ENCODE assay signal across 25 cellular contexts in the genomic region with DNA sequence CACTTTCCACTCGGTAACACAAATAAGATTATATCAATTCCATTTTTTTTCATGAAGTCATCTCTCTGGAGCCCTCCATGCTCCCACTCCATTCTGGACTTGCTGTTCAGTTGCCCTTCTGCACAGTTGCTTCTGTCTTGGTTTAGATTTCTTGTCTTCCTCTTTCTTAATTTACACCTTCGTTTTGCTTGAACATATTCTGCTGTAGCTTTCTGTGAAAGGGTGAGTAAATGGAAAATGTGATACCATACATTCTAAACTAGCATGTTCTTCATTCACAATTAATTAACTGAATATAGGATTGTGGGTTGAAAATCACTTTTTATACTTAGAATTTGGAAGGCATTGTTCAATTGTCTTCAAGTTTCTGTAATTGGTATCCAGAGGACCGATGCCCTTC.
A peak's percentile ranks its signal among the peaks of the same experiment; 100 is the strongest.
DNase-seq lines count a peak whose midpoint lies in the region; ATAC-seq and TF ChIP-seq lines count a peak whose summit lies in the region.
"Had no signal": no experiment of that assay in that cellular context is flagged by ENCODE, and none has a peak within 500 bp of the region (broad histone marks: within the 10 kb centered on the region; RNA-seq: fewer than 3 reads in every experiment).

No MANE protein-coding gene starts in this region.

- H3K36me3 Mint-ChIP-seq in activated naive CD4-positive, alpha-beta T cell treated with anti-CD3 and anti-CD28 coated beads for 36 hours (ENCODE audit: low read depth) = peaks cover 48% of the 10 kb centered on the region
- peaks cover 61% of the 10 kb centered on the region for H3K36me3 Mint-ChIP-seq in activated naive CD8-positive, alpha-beta T cell treated with anti-CD3 and anti-CD28 coated beads for 36 hours
- peaks cover 86% of the 10 kb centered on the region for H3K36me3 Mint-ChIP-seq in stimulated activated effector memory CD8-positive, alpha-beta T cell treated with anti-CD3 and anti-CD28 coated beads, Interleukin-12 subunit alpha, Interleukin-12 subunit beta, amount 100 ng/mL, for 72 hours

- peaks cover 7% of the 10 kb centered on the region for H3K9me3 Mint-ChIP-seq in activated naive CD4-positive, alpha-beta T cell treated with anti-CD3 and anti-CD28 coated beads for 36 hours
- peaks cover 8% of the 10 kb centered on the region for H3K9me3 Mint-ChIP-seq in activated naive CD8-positive, alpha-beta T cell treated with anti-CD3 and anti-CD28 coated beads for 36 hours
- peaks cover 5% of the 10 kb centered on the region for H3K9me3 Mint-ChIP-seq in stimulated activated effector memory CD8-positive, alpha-beta T cell treated with anti-CD3 and anti-CD28 coated beads, Interleukin-12 subunit alpha, Interleukin-12 subunit beta, amount 100 ng/mL, for 72 hours
- H3K9me3 Mint-ChIP-seq: H9 had no signal

- H3K27me3 ChIP-seq in PC-9 (ENCODE audit: insufficient read depth, low read depth) (no peaks in the 10 kb centered on the region), thyroid gland (no peaks in the 10 kb centered on the region)
- H3K27me3 ChIP-seq: colonic mucosa, SJCRH30 had no signal

- peaks cover 35% of the 10 kb centered on the region for H3K4me1 ChIP-seq in PC-9 (replicated peaks; ENCODE audit: insufficient read depth)
- peaks cover 0 to 3% of the 10 kb centered on the region in 2 donors for H3K4me1 ChIP-seq in thyroid gland
- H3K4me1 ChIP-seq: colonic mucosa, SJCRH30 had no signal

- CTCF ChIA-PET in activated naive CD4-positive, alpha-beta T cell treated with anti-CD3 and anti-CD28 coated beads for 36 hours (lab: Charles Lee) = no interaction called here
- CTCF ChIA-PET in PC-9 (lab: Charles Lee) = no interaction called here

- H3K4me1 Mint-ChIP-seq in activated naive CD4-positive, alpha-beta T cell treated with anti-CD3 and anti-CD28 coated beads for 36 hours (ENCODE audit: low read depth) = peaks cover 42% of the 10 kb centered on the region
- peaks cover 30% of the 10 kb centered on the region for H3K4me1 Mint-ChIP-seq in activated naive CD8-positive, alpha-beta T cell treated with anti-CD3 and anti-CD28 coated beads for 36 hours
- H3K4me1 Mint-ChIP-seq in stimulated activated effector memory CD8-positive, alpha-beta T cell treated with anti-CD3 and anti-CD28 coated beads, Interleukin-12 subunit alpha, Interleukin-12 subunit beta, amount 100 ng/mL, for 72 hours = peaks cover 23% of the 10 kb centered on the region
- H3K4me1 Mint-ChIP-seq: H9, nephron had no signal

- H2AFZ ChIP-seq in PC-9 = no peak overlapping the region

- POLR2A ChIA-PET in PC-9 (lab: Charles Lee; ENCODE audit: unreplicated experiment) = no interaction called here

- in situ Hi-C loops in GM13977 (cut with MboI; ENCODE audit: low pct_unique_long_range_greater_than_20kb, low sequenced_read_pairs, unreplicated experiment) = no loop called here

- H3K9me2 ChIP-seq in PC-9 (ENCODE audit: insufficient read depth) = no peaks in the 10 kb centered on the region

- H3K36me3 ChIP-seq in PC-9 (ENCODE audit: low read depth) (peaks cover 39% of the 10 kb centered on the region), thyroid gland (peaks cover 0 to 10% of the 10 kb centered on the region in 2 donors)
- H3K36me3 ChIP-seq: colonic mucosa had no signal

- no peaks in the 10 kb centered on the region for H3K27me3 Mint-ChIP-seq in activated naive CD4-positive, alpha-beta T cell treated with anti-CD3 and anti-CD28 coated beads for 36 hours (ENCODE audit: low read depth)
- no peaks in the 10 kb centered on the region for H3K27me3 Mint-ChIP-seq in activated naive CD8-positive, alpha-beta T cell treated with anti-CD3 and anti-CD28 coated beads for 36 hours

- intact Hi-C loops in activated naive CD4-positive, alpha-beta T cell treated with anti-CD3 and anti-CD28 coated beads for 36 hours (cut with micrococcal nuclease) = no loop called here
- intact Hi-C loops in PC-9 (cut with micrococcal nuclease; ENCODE audit: unreplicated experiment) (no loop called here), thyroid gland (cut with DNase I) (no loop called here)

- H3K4me2 ChIP-seq in PC-9 = no peak overlapping the region

- H3K27ac Mint-ChIP-seq in activated naive CD4-positive, alpha-beta T cell treated with anti-CD3 and anti-CD28 coated beads for 36 hours = peak overlapping the region; percentile 84
- peak overlapping the region; percentile 84 for H3K27ac Mint-ChIP-seq in activated naive CD8-positive, alpha-beta T cell treated with anti-CD3 and anti-CD28 coated beads for 36 hours
- H3K27ac Mint-ChIP-seq in stimulated activated effector memory CD8-positive, alpha-beta T cell treated with anti-CD3 and anti-CD28 coated beads, Interleukin-12 subunit alpha, Interleukin-12 subunit beta, amount 100 ng/mL, for 72 hours = peak overlapping the region; percentile 80
- H3K27ac Mint-ChIP-seq: H9, nephron had no signal

- H4K20me1 ChIP-seq in PC-9 (ENCODE audit: insufficient read depth) = no peaks in the 10 kb centered on the region

- no TSS peak for BruUV-seq in PC-9 (replicated peaks; lab: Mats Ljungman, UMichigan)

- no peak overlapping the region for H3K4me3 Mint-ChIP-seq in activated naive CD4-positive, alpha-beta T cell treated with anti-CD3 and anti-CD28 coated beads for 36 hours
- no peak overlapping the region for H3K4me3 Mint-ChIP-seq in activated naive CD8-positive, alpha-beta T cell treated with anti-CD3 and anti-CD28 coated beads for 36 hours
- no peak overlapping the region for H3K4me3 Mint-ChIP-seq in stimulated activated effector memory CD8-positive, alpha-beta T cell treated with anti-CD3 and anti-CD28 coated beads, Interleukin-12 subunit alpha, Interleukin-12 subunit beta, amount 100 ng/mL, for 72 hours
- H3K4me3 Mint-ChIP-seq: H9, nephron had no signal

- no peak for TF ChIP-seq CTCF in PC-9 (conservative IDR thresholded peaks at IDR 0.05)
- no peak for TF ChIP-seq CTCF in GM13977 (IDR thresholded peaks at IDR 0.05; ENCODE audit: extremely low read depth, insufficient read depth, missing control alignments)
- TF ChIP-seq CTCF in thyroid gland (IDR thresholded peaks at IDR 0.05) = no peak

- H3K9me3 ChIP-seq in PC-9 (ENCODE audit: insufficient read depth, low read depth) = no peaks in the 10 kb centered on the region
- H3K9me3 ChIP-seq in thyroid gland = no peaks in the 10 kb centered on the region
- H3K9me3 ChIP-seq: colonic mucosa, SJCRH30 had no signal

- no peak for DNase-seq in activated naive CD4-positive, alpha-beta T cell treated with anti-CD3 and anti-CD28 coated beads for 36 hours
- no peak for DNase-seq in activated naive CD4-positive, alpha-beta T cell (lab: John Stamatoyannopoulos, UW)
- DNase-seq in PC-9 = no peak
- no peak for DNase-seq in activated naive CD8-positive, alpha-beta T cell treated with anti-CD3 and anti-CD28 coated beads for 36 hours
- DNase-seq in stimulated activated effector memory CD8-positive, alpha-beta T cell treated with anti-CD3 and anti-CD28 coated beads, Interleukin-12 subunit alpha, Interleukin-12 subunit beta, amount 100 ng/mL, for 72 hours (ENCODE audit: low spot score in 2 of 2) = no peak
- DNase-seq in GM13977 (ENCODE audit: low spot score) = no peak
- DNase-seq in thyroid gland = no peak
- DNase-seq: activated CD4-positive, alpha-beta T cell treated with anti-CD3 and anti-CD28 coated beads for 4 hours; activated effector memory CD4-positive, alpha-beta T cell treated with anti-CD3 and anti-CD28 coated beads, Interleukin-2, amount 50 U/mL, for 16 hours; amygdala; Calu3; colonic mucosa; DMS79 treated with DMSO at 0.1 percent for 48 hours; effector memory CD4-positive, alpha-beta T cell; erythroblast; GF-D8; H9; head of caudate nucleus; midbrain; NCI-H1417; NCI-H2029 treated with DMSO at 0.1 percent for 48 hours; NCI-H226; SJCRH30 had no signal

- peaks cover 17% of the 10 kb centered on the region for H3F3A ChIP-seq in PC-9 (ENCODE audit: insufficient read depth, low read depth)

- H3K27ac ChIP-seq in PC-9 (peak overlapping the region; percentile 26), thyroid gland (no peak overlapping the region)
- H3K27ac ChIP-seq: C4-2B, colonic mucosa, SJCRH30 had no signal

- 96% methylated on average over 3 of the region's 3 CpGs for WGBS in thyroid gland, 2 donors

- H3K4me3 ChIP-seq in PC-9 (no peak overlapping the region), thyroid gland (replicated peaks in 1 of 3) (no peak overlapping the region)
- H3K4me3 ChIP-seq: colonic mucosa, SJCRH30 had no signal

- ATAC-seq in stimulated activated effector memory CD8-positive, alpha-beta T cell treated with anti-CD3 and anti-CD28 coated beads, Interleukin-12 subunit alpha, Interleukin-12 subunit beta, amount 100 ng/mL, for 72 hours = no peak

- no peak for TF ChIP-seq POLR2A in thyroid gland (IDR thresholded peaks at IDR 0.05)

- peaks cover 12% of the 10 kb centered on the region for H3K79me2 ChIP-seq in PC-9 (ENCODE audit: low read depth)
